In genomic region chr18:45738660-45739059, GRCh38 we compare ENCODE assay signal across 1 cellular context.
TF ChIP-seq lines count a peak whose summit lies in the region.

No MANE protein-coding gene starts in this region.

TF ChIP-seq in SK-N-SH, 30 proteins besides CTCF, POLR2A, EP300 and RAD21 (continued from another document):
- TF ChIP-seq IRF3 (IDR thresholded peaks at IDR 0.05; ENCODE audit: low read depth, low read length): no peak
- TF ChIP-seq TCF12 (IDR thresholded peaks at IDR 0.05): no peak
- no peak for TF ChIP-seq GATA2 (CRISPR knock-in tag; IDR thresholded peaks at IDR 0.05)
- TF ChIP-seq NRF1 (IDR thresholded peaks at IDR 0.05; ENCODE audit: low read depth, low read length): no peak
- no peak for TF ChIP-seq FOXM1 (IDR thresholded peaks at IDR 0.05; ENCODE audit: low read depth)
